In genomic region chr7:143900230-143900766, GRCh38 we compare ENCODE assay signal across 9 cellular contexts. TPM values are rescaled to one million over a fixed set of nuclear protein-coding genes. Genes with fewer than 3 reads are reported as not detected.
A peak's percentile ranks its signal among the peaks of the same experiment; 100 is the strongest.
DNase-seq lines count a peak whose midpoint lies in the region; ATAC-seq and TF ChIP-seq lines count a peak whose summit lies in the region.
"Had no signal": no experiment of that assay in that cellular context is flagged by ENCODE, and none has a peak within 500 bp of the region (broad histone marks: within the 10 kb centered on the region; RNA-seq: fewer than 3 reads in every experiment).

No MANE protein-coding gene starts in this region.

- no peaks in the 10 kb centered on the region for H3K9me3 Mint-ChIP-seq in IgD-negative memory B cell
- no peaks in the 10 kb centered on the region for H3K9me3 Mint-ChIP-seq in mesothelial cell of epicardium

- peaks cover 0 to 10% of the 10 kb centered on the region in 2 donors for H3K4me1 ChIP-seq in breast epithelium

- peaks cover 1% of the 10 kb centered on the region for H3K27me3 Mint-ChIP-seq in IgD-negative memory B cell
- H3K27me3 Mint-ChIP-seq in mesothelial cell of epicardium (ENCODE audit: low read depth) = no peaks in the 10 kb centered on the region

- CTCF ChIA-PET in HEK293T (lab: Yijun Ruan, JAX) = interaction anchor here (1.3 to 2.6 kb wide), 3 partner anchors 9 to 228 kb away, joined by 4 to 11 read pairs (median 5); no protein-coding TSS in a partner anchor

- no peaks in the 10 kb centered on the region for H3K9me3 ChIP-seq in breast epithelium

- H3K36me3 Mint-ChIP-seq in IgD-negative memory B cell = peaks cover 1% of the 10 kb centered on the region
- H3K36me3 Mint-ChIP-seq in mesothelial cell of epicardium = no peaks in the 10 kb centered on the region

- DNase-seq in AG10803 (ENCODE audit: low read depth) (no peak), breast epithelium (ENCODE audit: low spot score in 2 of 2) (no peak), mesothelial cell of epicardium (ENCODE audit: low spot score in 2 of 2, unreplicated experiment in 2 of 2) (no peak), HEK293T (ENCODE audit: extremely low spot score) (no peak), amygdala (lab: John Stamatoyannopoulos, UW) (no peak), sciatic nerve (ENCODE audit: low spot score) (no peak)
- DNase-seq: NCI-H748 treated with DMSO at 0.1 percent for 48 hours had no signal

- H3K4me3 Mint-ChIP-seq in IgD-negative memory B cell (peak overlapping the region; percentile 30 to 98 (median 60)), mesothelial cell of epicardium (peak overlapping the region; percentile 97)

- H3K27ac Mint-ChIP-seq in IgD-negative memory B cell = peak overlapping the region in 1 of 3 donors; percentile 26
- peak overlapping the region; percentile 99 for H3K27ac Mint-ChIP-seq in mesothelial cell of epicardium

- no peak for TF ChIP-seq POLR2A in breast epithelium (IDR thresholded peaks at IDR 0.05)

- intact Hi-C loops in breast epithelium (cut with DNase I; ENCODE audit: low total_unique reads) = no loop called here
- intact Hi-C loops in sciatic nerve (cut with DNase I) = no loop called here

- ATAC-seq in GM19395 (IDR thresholded peaks at IDR 0.05; ENCODE audit: unreplicated experiment) (no peak), sciatic nerve (no peak)

- no peaks in the 10 kb centered on the region for H3K27me3 ChIP-seq in breast epithelium

- POLR2A ChIA-PET in HEK293T (lab: Yijun Ruan, JAX) = interaction anchor here (2.7 to 5.4 kb wide), 2 partner anchors 11 to 16 kb away, joined by 21 to 60 read pairs; no protein-coding TSS in a partner anchor

- H3K4me3 ChIP-seq in AG10803 (ENCODE audit: low read length) = peak overlapping the region; percentile 94
- H3K4me3 ChIP-seq in breast epithelium = peak overlapping the region in 2 of 3 donors; percentile 84 to 88

- H3K36me3 ChIP-seq in breast epithelium = no peaks in the 10 kb centered on the region

- TF ChIP-seq CTCF in AG10803 (conservative IDR thresholded peaks at IDR 0.05; ENCODE audit: low read length) = no peak
- no peak for TF ChIP-seq CTCF in breast epithelium (IDR thresholded peaks at IDR 0.05)
- no peak for TF ChIP-seq CTCF in mesothelial cell of epicardium (IDR thresholded peaks at IDR 0.05; ENCODE audit: unreplicated experiment)

- H3K27ac ChIP-seq in breast epithelium = peak overlapping the region; percentile 62 to 91

- H3K4me1 Mint-ChIP-seq in IgD-negative memory B cell = peaks cover 6 to 21% (median 17%) of the 10 kb centered on the region in 3 donors
- H3K4me1 Mint-ChIP-seq in mesothelial cell of epicardium = peaks cover 42% of the 10 kb centered on the region

TF ChIP-seq in HEK293T, 16 proteins besides CTCF, POLR2A, EP300 and RAD21:
- no peak for TF ChIP-seq CTBP1 (IDR thresholded peaks at IDR 0.05; ENCODE audit: borderline replicate concordance)
- no peak for TF ChIP-seq NFRKB (IDR thresholded peaks at IDR 0.05)
- TF ChIP-seq SUZ12 (IDR thresholded peaks at IDR 0.05) = no peak
- TF ChIP-seq FOXA1 (IDR thresholded peaks at IDR 0.05) = no peak
- TF ChIP-seq ZNF384 (IDR thresholded peaks at IDR 0.05) = no peak
- no peak for TF ChIP-seq FOXK2 (IDR thresholded peaks at IDR 0.05)
- no peak for TF ChIP-seq BHLHE40 (IDR thresholded peaks at IDR 0.05; ENCODE audit: borderline replicate concordance)
- no peak for TF ChIP-seq ELF4 (IDR thresholded peaks at IDR 0.05)
- TF ChIP-seq HDGF (IDR thresholded peaks at IDR 0.05; ENCODE audit: borderline replicate concordance) = no peak
- TF ChIP-seq PKNOX1 (IDR thresholded peaks at IDR 0.05) = no peak
- TF ChIP-seq LEF1 (IDR thresholded peaks at IDR 0.05; ENCODE audit: borderline replicate concordance) = no peak
- no peak for TF ChIP-seq L3MBTL2 (conservative IDR thresholded peaks at IDR 0.05)
- no peak for TF ChIP-seq ARNT (IDR thresholded peaks at IDR 0.05)

RNA-seq across cellular contexts. Expression of gene TCAF1, which starts 1.7 kb away (rescaled TPM):
- 10.2 TPM for polyA plus RNA-seq in IgD-negative memory B cell
- total RNA-seq in breast epithelium (10 to 100 TPM; 44.5 to 51.4 (median 49.8) TPM), mesothelial cell of epicardium (101 to 105 TPM (median 103 TPM) in 3 replicates), sciatic nerve (44.5 TPM)

RNA-seq across cellular contexts. Expression of gene OR2F2, which starts 34.7 kb away (rescaled TPM):
- polyA plus RNA-seq in IgD-negative memory B cell = not detected
- total RNA-seq in breast epithelium (not detected), mesothelial cell of epicardium (not detected in 3 replicates), sciatic nerve (not detected)

RNA-seq across cellular contexts. Expression of gene OR2F1, which starts 54.3 kb away (rescaled TPM):
- not detected for polyA plus RNA-seq in IgD-negative memory B cell
- total RNA-seq in breast epithelium (under 1 TPM in 1 of 3 donors, not detected in 2; 0.15 TPM), mesothelial cell of epicardium (0.11 TPM in 1 of 3 replicates, not detected in the others), sciatic nerve (not detected)
